8 cellular contexts compared by ENCODE assay signal in the genomic region with DNA sequence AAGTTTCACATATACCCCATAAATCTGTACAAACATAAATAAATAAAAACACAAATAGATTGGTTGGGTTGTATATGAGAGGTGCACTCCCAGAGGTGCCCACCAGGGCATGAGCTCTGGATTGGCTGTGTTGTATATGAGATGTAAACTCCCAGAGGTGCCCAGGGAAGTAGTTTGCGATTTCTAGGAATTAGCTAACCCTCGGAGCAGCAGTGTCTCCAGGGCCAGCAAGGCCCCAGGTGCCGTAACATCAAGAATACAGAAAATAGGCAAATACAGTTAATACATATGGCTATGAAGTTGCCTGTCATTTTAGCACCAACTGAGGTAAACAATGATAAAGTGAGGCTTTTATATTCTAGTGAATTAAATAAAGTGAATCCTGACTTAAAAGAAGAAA. TPM values are rescaled to one million over a fixed set of nuclear protein-coding genes. Genes with fewer than 3 reads are reported as not detected.
A peak's percentile ranks its signal among the peaks of the same experiment; 100 is the strongest.
DNase-seq lines count a peak whose midpoint lies in the region; ATAC-seq, FAIRE-seq and TF ChIP-seq lines count a peak whose summit lies in the region.

No MANE protein-coding gene starts in this region.

- no TSS peak for BruUV-seq in GM12878 (replicated peaks; lab: Mats Ljungman, UMichigan)

- H3K79me2 ChIP-seq in KMS-11 (ENCODE audit: insufficient read depth, low read depth): no peaks in the 10 kb centered on the region
- H3K79me2 ChIP-seq in GM12878 (ENCODE audit: control insufficient read depth, insufficient read depth, low read length): no peaks in the 10 kb centered on the region

- H4K20me1 ChIP-seq in KMS-11 (ENCODE audit: insufficient read depth): 0 out of 2 replicates have a peak, but pooled peaks cover 3% of the 10 kb centered on the region
- no peaks in the 10 kb centered on the region for H4K20me1 ChIP-seq in GM12878 (ENCODE audit: control insufficient read depth, insufficient read depth)

- POLR2A ChIA-PET in GM12878 (lab: Charles Lee): interaction anchor here (0.5 to 0.7 kb wide), 2 partner anchors 10 to 15 kb away, joined by 3 to 4 read pairs; no protein-coding TSS in a partner anchor

- 32% methylated on average over 3 of the region's 3 CpGs for WGBS in GM12878 (ENCODE audit: insufficient coverage, insufficient replicate concordance, low lambda C conversion rate, missing lambda C conversion rate)

- CTCF ChIA-PET in GM12878 (lab: Yijun Ruan, JAX): interaction anchor here (0.7 to 1.7 kb wide), 3 partner anchors 9 to 16 kb away, joined by 3 to 11 read pairs (median 3); no protein-coding TSS in a partner anchor

- SMC1A ChIA-PET in GM12878 (lab: Charles Lee; ENCODE audit: uncharacterized antibody, unreplicated experiment): interaction anchor here (1.0 to 1.4 kb wide), 2 partner anchors 11 to 15 kb away, joined by 3 to 5 read pairs; a partner anchor contains a TSS

- no peak for TF ChIP-seq POLR2A in GM12878 (IDR thresholded peaks at IDR 0.05; ENCODE audit: low read depth, low read length)

- H3K27me3 ChIP-seq in KMS-11 (ENCODE audit: insufficient read depth, low read depth) (peaks cover 35% of the 10 kb centered on the region; the same call in 1 of the 2 replicates), GM12878 (replicated peaks in 1 of 2; ENCODE audit: control insufficient read depth in 2 of 2, insufficient read depth in 2 of 2, low read length in 1 of 2) (no peaks in the 10 kb centered on the region)

- RAD21 ChIA-PET in GM12878 (lab: Charles Lee; ENCODE audit: unreplicated experiment): no interaction called here

- no peaks in the 10 kb centered on the region for H3K9me3 ChIP-seq in GM12878 (replicated peaks; ENCODE audit: control insufficient read depth, insufficient read depth, low read length)

- H3K4me1 ChIP-seq in KMS-11 (ENCODE audit: low read depth, poor library complexity, severe bottlenecking) (peaks cover 12% of the 10 kb centered on the region), GM12878 (ENCODE audit: control insufficient read depth, insufficient read depth, low read length) (peaks cover 9% of the 10 kb centered on the region; the same call in 1 of the 2 replicates)

- no peak overlapping the region for H3K27ac ChIP-seq in KMS-11
- no peak overlapping the region for H3K27ac ChIP-seq in GM12878 (ENCODE audit: control insufficient read depth, insufficient read depth)

- ATAC-seq in GM12878 (peak; percentile 69), omental fat pad (ENCODE audit: low FRiP score) (peak; percentile 35), GM18861 (IDR thresholded peaks at IDR 0.05; ENCODE audit: unreplicated experiment) (no peak)

- TF ChIP-seq RAD21 in GM12878 (IDR thresholded peaks at IDR 0.05; ENCODE audit: insufficient read depth, low read depth, low read length): no peak

- H3K36me3 ChIP-seq in KMS-11 (ENCODE audit: insufficient read depth) (no peaks in the 10 kb centered on the region), GM12878 (ENCODE audit: control insufficient read depth in 2 of 2, insufficient read depth in 2 of 2, low read length in 1 of 2) (no peaks in the 10 kb centered on the region)

- H3K4me2 ChIP-seq in KMS-11: no peak overlapping the region
- H3K4me2 ChIP-seq in GM12878 (ENCODE audit: control insufficient read depth, insufficient read depth): no peak overlapping the region

- TF ChIP-seq CTCF in KMS-11 (conservative IDR thresholded peaks at IDR 0.05; ENCODE audit: low read depth, low read length) (peak; percentile 63; the same call in 1 of the 2 replicates), GM12878 (IDR thresholded peaks at IDR 0.05 in 2 of 3, conservative IDR thresholded peaks at IDR 0.05 in 1 of 3; ENCODE audit: control insufficient read depth in 2 of 3, extremely low read depth in 1 of 3, insufficient read depth in 1 of 3, low read depth in 3 of 3, low read length in 3 of 3) (peak; percentile 10 to 52 (median 48); a peak in 3 of 6 replicates), omental fat pad (IDR thresholded peaks at IDR 0.05) (no peak)

- H2AFZ ChIP-seq in KMS-11 (ENCODE audit: low read depth): no peak overlapping the region
- no peak overlapping the region for H2AFZ ChIP-seq in GM12878 (ENCODE audit: control insufficient read depth, low read depth, low read length)

- H3K9ac ChIP-seq in KMS-11 (no peak overlapping the region), GM12878 (ENCODE audit: control insufficient read depth, insufficient read depth, low read length) (no peak overlapping the region)

- H3K4me3 ChIP-seq in KMS-11 (IDR thresholded peaks at IDR 0.05; ENCODE audit: insufficient read depth, low read depth, low read length) (no peak overlapping the region), GM12878 (no peak overlapping the region)

- no peak for TF ChIP-seq EP300 in GM12878 (IDR thresholded peaks at IDR 0.05; ENCODE audit: borderline replicate concordance in 1 of 2, control insufficient read depth in 1 of 2, low read depth in 2 of 2, low read length in 2 of 2)

- DNase-seq in NCI-H748 (lab: John Stamatoyannopoulos, UW; ENCODE audit: unreplicated experiment) (peak; percentile 13), NCI-H748 treated with DMSO at 0.1 percent for 48 hours (lab: John Stamatoyannopoulos, UW) (no peak), GM12878 (ENCODE audit: low read depth, low spot score) (no peak), omental fat pad (ENCODE audit: low spot score) (no peak), NCI-H446 treated with DMSO at 0.1 percent for 48 hours (lab: John Stamatoyannopoulos, UW) (no peak), RCC 7860 (ENCODE audit: low spot score) (no peak)

- intact Hi-C loops in GM12878 (cut with micrococcal nuclease; ENCODE audit: unreplicated experiment): no loop called here

- no peak for FAIRE-seq in GM12878 (lab: Jason Lieb, UNC)
- FAIRE-seq in RCC 7860 (lab: Jason Lieb, UNC): no peak

- in situ Hi-C loops in GM12878 (cut with MboI): no loop called here

TF ChIP-seq in GM12878, 131 proteins besides CTCF, POLR2A, EP300 and RAD21 (continues in another document):
- TF ChIP-seq, protein P1, sequence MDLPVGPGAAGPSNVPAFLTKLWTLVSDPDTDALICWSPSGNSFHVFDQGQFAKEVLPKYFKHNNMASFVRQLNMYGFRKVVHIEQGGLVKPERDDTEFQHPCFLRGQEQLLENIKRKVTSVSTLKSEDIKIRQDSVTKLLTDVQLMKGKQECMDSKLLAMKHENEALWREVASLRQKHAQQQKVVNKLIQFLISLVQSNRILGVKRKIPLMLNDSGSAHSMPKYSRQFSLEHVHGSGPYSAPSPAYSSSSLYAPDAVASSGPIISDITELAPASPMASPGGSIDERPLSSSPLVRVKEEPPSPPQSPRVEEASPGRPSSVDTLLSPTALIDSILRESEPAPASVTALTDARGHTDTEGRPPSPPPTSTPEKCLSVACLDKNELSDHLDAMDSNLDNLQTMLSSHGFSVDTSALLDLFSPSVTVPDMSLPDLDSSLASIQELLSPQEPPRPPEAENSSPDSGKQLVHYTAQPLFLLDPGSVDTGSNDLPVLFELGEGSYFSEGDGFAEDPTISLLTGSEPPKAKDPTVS (IDR thresholded peaks at IDR 0.05; ENCODE audit: low read depth, low read length): no peak

RNA-seq across cellular contexts. Expression of a gene that starts 5.4 kb away (rescaled TPM):
- 32.0 and 35.4 TPM in 2 replicates for total RNA-seq in GM12878 (2013; cell fraction: nucleolus; rRNA removed)
- total RNA-seq in GM12878 (2014; rRNA removed) (30.8 and 35.4 TPM in 2 replicates), GM12878 (2014; rRNA removed; fragmentation: Illumina TruSeq; extraction: Trizol) (37.3 and 37.4 TPM in 2 replicates), GM12878 (2021) (28.7 and 29.3 TPM in 2 replicates), omental fat pad (10 to 100 TPM; 45.2 to 64.8 (median 54.4) TPM)
- 15.6 TPM for polyA plus RNA-seq in GM12878 (2011; ENCODE audit: low read depth)
- polyA plus RNA-seq in GM12878 (2011; rRNA removed) (21.3 and 31.0 TPM in 2 replicates), GM12878 (2014; fragmentation: Illumina TruSeq; extraction: Trizol) (30.8 and 36.1 TPM in 2 replicates), GM12878 (2014; fragmentation: Nextera tagmentation; extraction: Ambion mirVana) (10 to 100 TPM; 10.6 to 20.3 TPM), GM12878 (2014; rRNA removed) (28.0 and 31.0 TPM in 2 replicates), GM12878 (2016; fragmentation: Nextera tagmentation; extraction: Ambion mirVana) (10 to 100 TPM; 37.9 to 38.1 TPM)
- polyA plus RNA-seq in GM12878 (2011; cell fraction: cytosol; rRNA removed): 9.6 and 10.9 TPM in 2 replicates
- polyA plus RNA-seq in GM12878 (2011; cell fraction: nucleus; rRNA removed): 5.8 and 6.3 TPM in 2 replicates
- polyA plus RNA-seq in GM12878 (2012): 31.9 and 39.5 TPM in 2 replicates
- polyA minus RNA-seq in GM12878 (2011; rRNA and poly(A)+ RNA removed): 6.1 and 7.5 TPM in 2 replicates
- polyA minus RNA-seq in GM12878 (2011; cell fraction: cytosol; rRNA and poly(A)+ RNA removed): 7.8 and 9.6 TPM in 2 replicates
- polyA minus RNA-seq in GM12878 (2011; cell fraction: nucleus; rRNA and poly(A)+ RNA removed): 2.5 and 3.4 TPM in 2 replicates

RNA-seq across cellular contexts. Expression of a gene that starts 14.9 kb away (rescaled TPM):
- total RNA-seq in GM12878 (2013; cell fraction: nucleolus; rRNA removed): 30.6 TPM in 2 replicates
- total RNA-seq in GM12878 (2014; rRNA removed) (11.9 and 18.0 TPM in 2 replicates), GM12878 (2014; rRNA removed; fragmentation: Illumina TruSeq; extraction: Trizol) (27.2 and 28.4 TPM in 2 replicates), GM12878 (2021) (13.1 and 14.7 TPM in 2 replicates), omental fat pad (10 to 100 TPM; 21.7 to 41.4 (median 30.7) TPM)
- 4.9 TPM for polyA plus RNA-seq in GM12878 (2011; ENCODE audit: low read depth)
- polyA plus RNA-seq in GM12878 (2011; rRNA removed) (8.0 and 12.9 TPM in 2 replicates), GM12878 (2014; fragmentation: Illumina TruSeq; extraction: Trizol) (25.3 and 34.9 TPM in 2 replicates), GM12878 (2014; fragmentation: Nextera tagmentation; extraction: Ambion mirVana) (10 to 100 TPM; 24.7 to 25.9 TPM), GM12878 (2014; rRNA removed) (8.8 and 12.0 TPM in 2 replicates), GM12878 (2016; fragmentation: Nextera tagmentation; extraction: Ambion mirVana) (10 to 100 TPM; 24.0 to 27.6 TPM)
- 1.6 and 2.0 TPM in 2 replicates for polyA plus RNA-seq in GM12878 (2011; cell fraction: cytosol; rRNA removed)
- polyA plus RNA-seq in GM12878 (2011; cell fraction: nucleus; rRNA removed): 4.0 and 6.4 TPM in 2 replicates
- 11.1 and 15.6 TPM in 2 replicates for polyA plus RNA-seq in GM12878 (2012)
- polyA minus RNA-seq in GM12878 (2011; rRNA and poly(A)+ RNA removed): 3.9 and 5.7 TPM in 2 replicates
- 3.0 and 4.8 TPM in 2 replicates for polyA minus RNA-seq in GM12878 (2011; cell fraction: cytosol; rRNA and poly(A)+ RNA removed)
- polyA minus RNA-seq in GM12878 (2011; cell fraction: nucleus; rRNA and poly(A)+ RNA removed): 1.8 and 3.4 TPM in 2 replicates

Comparison
In these comparisons a context has a peak if more than half of its experiments do, and no peak if none do; other contexts are left out.
1. CTCF ChIP-seq: peak in KMS-11 (single experiment) and GM12878 (3 of 3); none in omental fat pad (0 of 3).